In genomic region chr12:116336542-116337065, GRCh38 we compare ENCODE assay signal across 9 cellular contexts. TPM values are rescaled to one million over a fixed set of nuclear protein-coding genes. Genes with fewer than 3 reads are reported as not detected.
A peak's percentile ranks its signal among the peaks of the same experiment; 100 is the strongest.
DNase-seq lines count a peak whose midpoint lies in the region; ATAC-seq and TF ChIP-seq lines count a peak whose summit lies in the region.
"Had no signal": no experiment of that assay in that cellular context is flagged by ENCODE, and none has a peak within 500 bp of the region (broad histone marks: within the 10 kb centered on the region; RNA-seq: fewer than 3 reads in every experiment).

No MANE protein-coding gene starts in this region.

- no peaks in the 10 kb centered on the region for H3K36me3 ChIP-seq in heart left ventricle

- H3K27me3 ChIP-seq in heart left ventricle, result no peaks in the 10 kb centered on the region

- TF ChIP-seq POLR2A in heart left ventricle (IDR thresholded peaks at IDR 0.05), result no peak

- H3K4me1 ChIP-seq in heart left ventricle, result peaks cover 0 to 4% (median 0%) of the 10 kb centered on the region in 12 donors

- peak; percentile 34 to 79 for ATAC-seq in activated naive CD4-positive, alpha-beta T cell treated with anti-CD3 and anti-CD28 coated beads, Interleukin-2, amount 50 U/mL, for 72 hours
- ATAC-seq in HG03108 (IDR thresholded peaks at IDR 0.05; ENCODE audit: unreplicated experiment) (peak; percentile 78), heart left ventricle (no peak)

- TF ChIP-seq CTCF in astrocyte of the spinal cord (IDR thresholded peaks at IDR 0.05; ENCODE audit: low read depth, low read length), result no peak
- TF ChIP-seq CTCF in heart left ventricle (IDR thresholded peaks at IDR 0.05), result no peak

- no peak overlapping the region for H3K27ac ChIP-seq in heart left ventricle

- H3K27ac Mint-ChIP-seq in activated naive CD4-positive, alpha-beta T cell treated with anti-CD3 and anti-CD28 coated beads, Interleukin-2, amount 50 U/mL, for 72 hours, result peak overlapping the region in 1 of 2 donors; percentile 79

- no peaks in the 10 kb centered on the region for H3K36me3 Mint-ChIP-seq in activated naive CD4-positive, alpha-beta T cell treated with anti-CD3 and anti-CD28 coated beads, Interleukin-2, amount 50 U/mL, for 72 hours

- WGBS in heart left ventricle, 4 donors, result 82 to 87% (median 84%) methylated on average over 11 of the region's 11 CpGs

- H3K9me3 Mint-ChIP-seq in activated naive CD4-positive, alpha-beta T cell treated with anti-CD3 and anti-CD28 coated beads, Interleukin-2, amount 50 U/mL, for 72 hours, result no peaks in the 10 kb centered on the region

- no peak for DNase-seq in activated naive CD4-positive, alpha-beta T cell treated with anti-CD3 and anti-CD28 coated beads, Interleukin-2, amount 50 U/mL, for 72 hours (ENCODE audit: low spot score in 2 of 2)
- DNase-seq in activated naive CD4-positive, alpha-beta T cell (lab: John Stamatoyannopoulos, UW), result no peak
- peak; percentile 28 for DNase-seq in astrocyte of the spinal cord (ENCODE audit: low read depth, low spot score)
- DNase-seq in head of caudate nucleus, result no peak
- no peak for DNase-seq in heart left ventricle
- no peak for DNase-seq in activated gamma-delta T cell (lab: John Stamatoyannopoulos, UW)
- no peak for DNase-seq in NCI-H524 (lab: John Stamatoyannopoulos, UW)
- DNase-seq: DMS53 had no signal

- in situ Hi-C loops in astrocyte of the spinal cord (cut with HindIII; ENCODE audit: low sequenced_read_pairs), result no loop called here

- H3K4me3 ChIP-seq in astrocyte of the spinal cord (ENCODE audit: low read depth, low read length), result no peak overlapping the region
- H3K4me3 ChIP-seq in heart left ventricle, result no peak overlapping the region

- intact Hi-C loops in head of caudate nucleus (cut with DNase I) (no loop called here), heart left ventricle (cut with DNase I) (no loop called here)

- H3K9me3 ChIP-seq in heart left ventricle, result no peaks in the 10 kb centered on the region

RNA-seq across cellular contexts. Expression of gene MED13L, which starts 59.1 kb away (rescaled TPM):
- total RNA-seq in activated naive CD4-positive, alpha-beta T cell treated with anti-CD3 and anti-CD28 coated beads, Interleukin-2, amount 50 U/mL, for 72 hours, result 10 to 100 TPM; 54.2 to 64.0 TPM
- total RNA-seq in heart left ventricle, result 10 to 100 TPM; 48.6 to 84.1 (median 68.7) TPM
- 10 to 100 TPM; 12.2 to 20.1 TPM for polyA plus RNA-seq in heart left ventricle

Comparison
In these comparisons a context has a peak if more than half of its experiments do, and no peak if none do; other contexts are left out.
1. ATAC-seq: peak in activated naive CD4-positive, alpha-beta T cell treated with anti-CD3 and anti-CD28 coated beads, Interleukin-2, amount 50 U/mL, for 72 hours (2 of 2) and HG03108 (single experiment); none in heart left ventricle (0 of 4).